ENCODE assay signal across 8 cellular contexts in the genomic region with DNA sequence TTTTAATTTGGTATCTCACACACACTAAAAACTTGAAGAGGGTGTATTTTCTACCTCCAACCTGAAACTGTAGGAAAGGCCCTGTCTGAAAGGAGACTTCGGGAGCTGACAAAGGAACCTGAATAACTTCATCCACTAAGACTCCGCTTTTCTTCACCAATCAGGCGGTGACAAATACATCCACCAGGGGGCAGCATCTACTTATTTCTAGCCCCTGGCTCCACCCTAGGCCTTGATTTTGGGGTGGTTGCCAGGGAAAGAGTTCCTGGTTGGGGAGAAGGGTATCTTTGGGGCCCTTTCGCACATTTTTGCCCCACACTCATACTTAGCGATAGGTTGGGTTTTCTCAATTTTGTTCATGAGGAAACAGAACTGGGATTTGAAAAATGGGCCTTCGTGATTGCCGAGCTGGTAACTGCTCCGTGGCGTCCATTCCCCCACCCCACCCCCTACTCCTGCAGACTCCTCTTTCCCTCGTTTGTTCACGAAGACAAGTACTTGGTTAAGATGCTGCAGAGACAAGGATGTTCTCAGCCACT. TPM values are rescaled to one million over a fixed set of nuclear protein-coding genes. Genes with fewer than 3 reads are reported as not detected.
DNase-seq lines count a peak whose midpoint lies in the region; ATAC-seq and TF ChIP-seq lines count a peak whose summit lies in the region.

No MANE protein-coding gene starts in this region.

- ATAC-seq in left lung (peak; percentile 68), HG03159 (IDR thresholded peaks at IDR 0.05; ENCODE audit: unreplicated experiment) (no peak)

- H3K36me3 Mint-ChIP-seq in activated CD4-positive, alpha-beta T cell treated with anti-CD3 and anti-CD28 coated beads, Interleukin-2, amount 10 ng/mL, durations not matched to agents 24 days and 14 days (ENCODE audit: low read depth), result no peaks in the 10 kb centered on the region

- H3K27me3 Mint-ChIP-seq in activated CD4-positive, alpha-beta T cell treated with anti-CD3 and anti-CD28 coated beads, Interleukin-2, amount 10 ng/mL, durations not matched to agents 24 days and 14 days, result no peaks in the 10 kb centered on the region

- intact Hi-C loops in activated CD4-positive, alpha-beta T cell treated with anti-CD3 and anti-CD28 coated beads, Interleukin-2, amount 10 ng/mL, durations not matched to agents 24 days and 14 days (cut with micrococcal nuclease), result loop anchor here (1.0 kb wide), 1 partner anchor 89 kb away; the partner anchor contains the start of gene DHX8
- intact Hi-C loops in colonic mucosa (cut with DNase I), result loop anchor here (1.0 kb wide), 1 partner anchor 89 kb away; the partner anchor contains the start of gene DHX8
- intact Hi-C loops in left lung (cut with DNase I), result loop anchor here in 1 of 2 donors (2.0 kb wide), 1 partner anchor 89 kb away; the partner anchor contains the start of gene DHX8

- no peaks in the 10 kb centered on the region for H3K9me3 ChIP-seq in colonic mucosa
- no peaks in the 10 kb centered on the region for H3K9me3 ChIP-seq in left lung

- H3K27ac ChIP-seq in colonic mucosa (no peak overlapping the region), left lung (peak overlapping the region in 1 of 2 donors; percentile 55)

- H3K9me3 Mint-ChIP-seq in activated CD4-positive, alpha-beta T cell treated with anti-CD3 and anti-CD28 coated beads, Interleukin-2, amount 10 ng/mL, durations not matched to agents 24 days and 14 days, result no peaks in the 10 kb centered on the region

- DNase-seq in AG09309 (ENCODE audit: low read depth), result no peak
- peak; percentile 72 for DNase-seq in HCEC 1CT
- DNase-seq in NCI-H524 treated with DMSO at 0.1 percent for 48 hours (lab: John Stamatoyannopoulos, UW), result peak; percentile 54
- DNase-seq in activated CD4-positive, alpha-beta T cell treated with anti-CD3 and anti-CD28 coated beads, Interleukin-2, amount 10 ng/mL, durations not matched to agents 24 days and 14 days, result peak; percentile 97
- peak; percentile 96 for DNase-seq in colonic mucosa
- DNase-seq in left lung, result peak in 1 of 2 donors; percentile 86
- peak; percentile 84 for DNase-seq in stimulated activated CD4-positive, alpha-beta T cell treated with anti-CD3 and anti-CD28 coated beads, Interleukin-2, amount 100 ng/mL, for 4 hours (ENCODE audit: low read depth)

- H3K4me1 ChIP-seq in colonic mucosa (no peaks in the 10 kb centered on the region), left lung (peaks cover 4 to 37% of the 10 kb centered on the region in 2 donors)

- peaks cover 42% of the 10 kb centered on the region for H3K4me1 Mint-ChIP-seq in activated CD4-positive, alpha-beta T cell treated with anti-CD3 and anti-CD28 coated beads, Interleukin-2, amount 10 ng/mL, durations not matched to agents 24 days and 14 days

- peak overlapping the region in 1 of 2 donors; percentile 19 for H3K9ac ChIP-seq in colonic mucosa (ENCODE audit: low read depth in 2 of 2, low read length in 2 of 2)

- H3K27me3 ChIP-seq in colonic mucosa (no peaks in the 10 kb centered on the region), left lung (no peaks in the 10 kb centered on the region)

- TF ChIP-seq CTCF in AG09309 (IDR thresholded peaks at IDR 0.05; ENCODE audit: control insufficient read depth, insufficient read depth, low read depth, low read length, missing control alignments) (peak; percentile 88), colonic mucosa (IDR thresholded peaks at IDR 0.05) (peak; percentile 91), left lung (IDR thresholded peaks at IDR 0.05) (peak; percentile 90 to 92)

- H3K4me3 ChIP-seq in AG09309 (ENCODE audit: control insufficient read depth, low read depth, low read length), result no peak overlapping the region
- no peak overlapping the region for H3K4me3 ChIP-seq in colonic mucosa
- no peak overlapping the region for H3K4me3 ChIP-seq in left lung

- H3K27ac Mint-ChIP-seq in activated CD4-positive, alpha-beta T cell treated with anti-CD3 and anti-CD28 coated beads, Interleukin-2, amount 10 ng/mL, durations not matched to agents 24 days and 14 days, result peak overlapping the region; percentile 2

- no peaks in the 10 kb centered on the region for H3K36me3 ChIP-seq in colonic mucosa
- H3K36me3 ChIP-seq in left lung, result no peaks in the 10 kb centered on the region

- peak overlapping the region; percentile 28 for H3K4me3 Mint-ChIP-seq in activated CD4-positive, alpha-beta T cell treated with anti-CD3 and anti-CD28 coated beads, Interleukin-2, amount 10 ng/mL, durations not matched to agents 24 days and 14 days

RNA-seq across cellular contexts. Expression of gene ARL4D, which starts 4.8 kb away (rescaled TPM):
- total RNA-seq in activated CD4-positive, alpha-beta T cell treated with anti-CD3 and anti-CD28 coated beads, Interleukin-2, amount 10 ng/mL, durations not matched to agents 24 days and 14 days, result 3.3 and 3.5 TPM in 2 replicates
- 1 to 10 TPM; 2.0 to 5.7 TPM for total RNA-seq in colonic mucosa
- 10 to 100 TPM in 1 of 2 donors, 1 to 10 TPM in 1; 9.9 to 13.0 TPM for total RNA-seq in left lung
